Comparison of ENCODE assay signal across 15 cellular contexts in genomic region chr12:29581641-29582040, GRCh38.
DNase-seq lines count a peak whose midpoint lies in the region; ATAC-seq and TF ChIP-seq lines count a peak whose summit lies in the region.
"Had no signal": no experiment of that assay in that cellular context is flagged by ENCODE, and none has a peak within 500 bp of the region (broad histone marks: within the 10 kb centered on the region; RNA-seq: fewer than 3 reads in every experiment).

No MANE protein-coding gene starts in this region.

- H3K4me3 ChIP-seq in WI38 (ENCODE audit: low read depth, low read length) = peak overlapping the region; percentile 38
- H3K4me3 ChIP-seq: breast epithelium, testis had no signal

- no peak overlapping the region for H3K27ac ChIP-seq in caudate nucleus (ENCODE audit: low read depth, low read length)

- DNase-seq in HCEC 1CT (peak; percentile 79), iris pigment epithelial cell (ENCODE audit: low read depth) (peak; percentile 96), stromal cell of bone marrow (ENCODE audit: low read depth) (peak; percentile 56), caudate nucleus (lab: John Stamatoyannopoulos, UW) (no peak), MV-4-11 (lab: John Stamatoyannopoulos, UW) (no peak)
- DNase-seq: activated CD4-positive, alpha-beta T cell treated with anti-CD3 and anti-CD28 coated beads for 1 hour; activated T-cell treated with anti-CD3 and anti-CD28 coated beads, Interleukin-2, amount 50 U/mL, for 48 hours; COR-L47; naive B cell; NCI-H2171 treated with DMSO at 0.1 percent for 48 hours; right cardiac atrium; testis had no signal

- no peak for ATAC-seq in HG03175 (IDR thresholded peaks at IDR 0.05; ENCODE audit: unreplicated experiment)

- no peak for TF ChIP-seq CTCF in WI38 (IDR thresholded peaks at IDR 0.05; ENCODE audit: low read depth, low read length)

Comparison
In these comparisons a context has a peak if more than half of its experiments do, and no peak if none do; other contexts are left out.
1. DNase-seq: peak in HCEC 1CT (single experiment), iris pigment epithelial cell (single experiment) and stromal cell of bone marrow (single experiment); none in caudate nucleus (0 of 61) and MV-4-11 (single experiment).